14 cellular contexts compared by ENCODE assay signal in the genomic region with DNA sequence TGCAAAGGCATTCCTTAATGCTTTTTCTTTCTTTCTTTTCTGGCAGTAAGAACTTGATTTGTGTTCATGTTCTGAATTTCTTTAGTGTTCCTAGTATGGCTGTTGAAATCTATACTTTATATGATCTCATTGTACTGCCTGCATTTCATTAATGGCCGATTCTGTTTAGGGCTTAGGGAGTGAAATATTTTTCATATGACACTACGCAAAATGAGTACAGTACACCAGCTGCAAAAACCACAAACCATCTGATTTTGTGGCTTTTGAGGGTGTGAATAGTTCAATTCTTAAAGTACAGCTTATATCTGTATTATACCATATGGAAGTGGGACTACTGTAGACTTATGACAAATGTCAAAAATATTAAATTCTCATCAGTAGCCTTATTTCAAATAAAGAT.
DNase-seq lines count a peak whose midpoint lies in the region; ATAC-seq and TF ChIP-seq lines count a peak whose summit lies in the region.
"Had no signal": no experiment of that assay in that cellular context is flagged by ENCODE, and none has a peak within 500 bp of the region (broad histone marks: within the 10 kb centered on the region; RNA-seq: fewer than 3 reads in every experiment).

No MANE protein-coding gene starts in this region.

- H3K27me3 ChIP-seq in DND-41 (ENCODE audit: insufficient read depth, low read length, poor library complexity) = no peaks in the 10 kb centered on the region
- H3K27me3 ChIP-seq in left lung = no peaks in the 10 kb centered on the region
- H3K27me3 ChIP-seq: right atrium auricular region had no signal

- H3K79me2 ChIP-seq in DND-41 (ENCODE audit: insufficient read depth, low read length) = no peaks in the 10 kb centered on the region

- TF ChIP-seq CTCF in DND-41 (IDR thresholded peaks at IDR 0.05; ENCODE audit: borderline replicate concordance, extremely low read depth, low read length, poor library complexity, severe bottlenecking) (no peak), left lung (IDR thresholded peaks at IDR 0.05) (no peak)

- no peaks in the 10 kb centered on the region for H3K9me3 ChIP-seq in DND-41 (ENCODE audit: insufficient read depth, low read length, severe bottlenecking)
- H3K9me3 ChIP-seq in left lung = no peaks in the 10 kb centered on the region
- H3K9me3 ChIP-seq: right atrium auricular region had no signal

- no peak overlapping the region for H3K9ac ChIP-seq in DND-41 (ENCODE audit: low read depth, low read length)

- H3K4me3 ChIP-seq in DND-41 (ENCODE audit: low read depth in 1 of 2, low read length in 2 of 2) (no peak overlapping the region), left lung (no peak overlapping the region)
- H3K4me3 ChIP-seq: GM12878, right atrium auricular region had no signal

- H4K20me1 ChIP-seq in DND-41 (ENCODE audit: insufficient read depth, low read length) = no peaks in the 10 kb centered on the region

- H3K36me3 ChIP-seq in DND-41 (ENCODE audit: insufficient read depth, low read length) (no peaks in the 10 kb centered on the region), left lung (no peaks in the 10 kb centered on the region)
- H3K36me3 ChIP-seq: right atrium auricular region had no signal

- ATAC-seq in DND-41 (ENCODE audit: insufficient read depth, low read depth) (peak; percentile 45; the same call in 1 of the 3 replicates), left lung (no peak), HG02759 (IDR thresholded peaks at IDR 0.05; ENCODE audit: unreplicated experiment) (no peak)
- ATAC-seq: activated T-cell treated with anti-CD3 and anti-CD28 coated beads, Interleukin-2, amount 50 U/mL, for 4 hours; GM12878 had no signal

- DNase-seq in DND-41 (no peak), NAMALWA (ENCODE audit: low spot score) (peak; percentile 8), astrocyte of the hippocampus (ENCODE audit: low read depth, low spot score) (peak; percentile 19), glomerular visceral epithelial cell (ENCODE audit: extremely low spot score) (peak; percentile 80), left lung (no peak), COLO668 (lab: John Stamatoyannopoulos, UW; ENCODE audit: unreplicated experiment) (no peak), hypothalamus (lab: John Stamatoyannopoulos, UW) (no peak)
- DNase-seq: activated T-cell treated with anti-CD3 and anti-CD28 coated beads, Interleukin-2, amount 50 U/mL, for 4 hours; NCI-H1930; NCI-H510A; stimulated activated CD4-positive, alpha-beta T cell treated with anti-CD3 and anti-CD28 coated beads, Interleukin-1b, Interleukin-23, amount 100 ng/mL, for 48 hours had no signal

- peak overlapping the region; percentile 23; the same call in 1 of the 2 replicates for H3K4me2 ChIP-seq in DND-41 (ENCODE audit: insufficient read depth, low read length)

- peaks cover 24% of the 10 kb centered on the region for H3K4me1 ChIP-seq in DND-41 (ENCODE audit: insufficient read depth, low read length)
- no peaks in the 10 kb centered on the region for H3K4me1 ChIP-seq in left lung
- H3K4me1 ChIP-seq: right atrium auricular region had no signal

- H3K27ac ChIP-seq in DND-41 (ENCODE audit: low read length) (peak overlapping the region; percentile 38), left lung (no peak overlapping the region)
- H3K27ac ChIP-seq: right atrium auricular region had no signal

- no peak overlapping the region for H2AFZ ChIP-seq in DND-41 (ENCODE audit: low read depth, low read length)

- intact Hi-C loops in left lung (cut with DNase I) = no loop called here

Comparison
In these comparisons a context has a peak if more than half of its experiments do, and no peak if none do; other contexts are left out.
1. DNase-seq: peak in NAMALWA (single experiment), astrocyte of the hippocampus (single experiment) and glomerular visceral epithelial cell (single experiment); none in DND-41 (single experiment), left lung (0 of 2), COLO668 (single experiment) and hypothalamus (0 of 51).